In the genomic region with DNA sequence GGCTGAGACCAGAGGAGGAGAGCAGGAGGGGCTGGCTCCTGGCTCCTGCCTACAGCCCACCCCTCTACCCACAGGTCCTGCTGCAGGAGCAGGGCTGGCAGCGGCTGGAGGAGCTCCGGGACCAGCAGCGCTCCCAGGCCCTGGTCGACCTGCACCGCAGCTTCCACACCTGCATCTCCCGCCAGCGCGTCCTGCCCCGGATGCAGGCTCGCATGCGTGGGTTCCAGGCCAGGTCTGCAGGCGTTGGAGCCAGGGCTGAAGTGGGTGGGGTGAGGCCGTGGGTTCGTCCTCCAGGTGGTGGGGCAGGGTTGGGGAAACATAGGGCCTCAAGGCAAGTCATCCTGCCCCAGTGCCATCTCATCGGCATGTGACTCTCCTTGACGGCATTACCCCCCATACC, we compare ENCODE assay signal across 19 cellular contexts. TPM values are rescaled to one million over a fixed set of nuclear protein-coding genes. Genes with fewer than 3 reads are reported as not detected.
DNase-seq lines count a peak whose midpoint lies in the region; ATAC-seq, FAIRE-seq and TF ChIP-seq lines count a peak whose summit lies in the region.
"Had no signal": no experiment of that assay in that cellular context is flagged by ENCODE, and none has a peak within 500 bp of the region (broad histone marks: within the 10 kb centered on the region; RNA-seq: fewer than 3 reads in every experiment).

No MANE protein-coding gene starts in this region.

- H3K9ac ChIP-seq in kidney (ENCODE audit: low read length in 2 of 2) = no peak overlapping the region
- no peak overlapping the region for H3K9ac ChIP-seq in PC-3 (ENCODE audit: low read length)
- H3K9ac ChIP-seq: BLaER1 had no signal

- H3K27ac ChIP-seq in HEK293 (ENCODE audit: extremely low read depth, low read depth, low read length) = no peak overlapping the region
- H3K27ac ChIP-seq in kidney (ENCODE audit: low read depth in 2 of 2, low read length in 2 of 2) = no peak overlapping the region
- no peak overlapping the region for H3K27ac ChIP-seq in psoas muscle
- H3K27ac ChIP-seq in PC-3 (ENCODE audit: low read length) = no peak overlapping the region
- H3K27ac ChIP-seq: BLaER1, C4-2B had no signal

- no peak overlapping the region for H3K4me2 ChIP-seq in PC-3 (ENCODE audit: low read length)
- H3K4me2 ChIP-seq: BLaER1, GM23338 had no signal

- H3K9me3 ChIP-seq in HEK293 (ENCODE audit: control insufficient read depth, insufficient read depth, low read depth, low read length) (no peaks in the 10 kb centered on the region), kidney (ENCODE audit: control insufficient read depth in 1 of 2, low read length in 2 of 2) (no peaks in the 10 kb centered on the region), psoas muscle (no peaks in the 10 kb centered on the region), PC-3 (ENCODE audit: low read length) (no peaks in the 10 kb centered on the region)
- H3K9me3 ChIP-seq: BLaER1, Caco-2, HAP-1 had no signal

- no peaks in the 10 kb centered on the region for H3F3A ChIP-seq in PC-3 (ENCODE audit: low read length, unreplicated experiment)

- H2AFZ ChIP-seq in PC-3 (ENCODE audit: low read length) = no peak overlapping the region
- H2AFZ ChIP-seq: GM23338 had no signal

- POLR2A ChIA-PET in HEK293 (lab: Yijun Ruan, JAX) (no interaction called here), PC-3 (lab: Charles Lee; ENCODE audit: unreplicated experiment) (no interaction called here)

- no peak for TF ChIP-seq CTCF in HEK293 (tag by site-specific recombination; IDR thresholded peaks at IDR 0.05)
- no peak for TF ChIP-seq CTCF in kidney (IDR thresholded peaks at IDR 0.05; ENCODE audit: borderline replicate concordance, extremely low read depth, insufficient read depth)
- TF ChIP-seq CTCF in psoas muscle (IDR thresholded peaks at IDR 0.05) = no peak
- TF ChIP-seq CTCF in PC-3 (conservative IDR thresholded peaks at IDR 0.05; ENCODE audit: low read depth, low read length) = no peak

- H3K79me2 ChIP-seq in PC-3 (ENCODE audit: low read length) = no peaks in the 10 kb centered on the region

- H3K9me2 ChIP-seq in PC-3 (replicated peaks; ENCODE audit: low read length) = no peaks in the 10 kb centered on the region

- FAIRE-seq in kidney (lab: Jason Lieb, UNC) = no peak
- FAIRE-seq: G401.6, GM12878, H54 had no signal

- BruUV-seq in PC-3 (replicated peaks; lab: Mats Ljungman, UMichigan) = no TSS peak

- ATAC-seq in psoas muscle (no peak), GM18520 (IDR thresholded peaks at IDR 0.05; ENCODE audit: unreplicated experiment) (no peak), PC-3 (no peak)
- ATAC-seq: CD8-positive, alpha-beta T cell; GM12878; GM23338 had no signal

- H4K20me1 ChIP-seq in PC-3 (ENCODE audit: low read length) = no peaks in the 10 kb centered on the region

- H3K27me3 ChIP-seq in psoas muscle (ENCODE audit: insufficient read depth in 3 of 3, low read length in 2 of 3) (no peaks in the 10 kb centered on the region), PC-3 (ENCODE audit: low read length) (no peaks in the 10 kb centered on the region)
- H3K27me3 ChIP-seq: BLaER1 had no signal

- intact Hi-C loops in kidney (cut with DNase I) = no loop called here
- intact Hi-C loops in psoas muscle (cut with DNase I) = no loop called here
- intact Hi-C loops in PC-3 (cut with micrococcal nuclease) = no loop called here

- no peaks in the 10 kb centered on the region for H3K36me3 ChIP-seq in HEK293 (ENCODE audit: control insufficient read depth in 2 of 2, insufficient read depth in 1 of 2, low read length in 2 of 2)
- H3K36me3 ChIP-seq in kidney (ENCODE audit: control insufficient read depth in 1 of 2, insufficient read depth in 2 of 2, low read length in 2 of 2) = no peaks in the 10 kb centered on the region
- no peaks in the 10 kb centered on the region for H3K36me3 ChIP-seq in psoas muscle (ENCODE audit: insufficient read depth in 1 of 2, low read depth in 1 of 2)
- H3K36me3 ChIP-seq in PC-3 (ENCODE audit: low read depth, low read length) = no peaks in the 10 kb centered on the region
- H3K36me3 ChIP-seq: HAP-1 had no signal

- H3K4me3 ChIP-seq in HEK293 (ENCODE audit: low read depth, low read length) (no peak overlapping the region), kidney (ENCODE audit: low read length in 2 of 2) (no peak overlapping the region), psoas muscle (no peak overlapping the region), PC-3 (ENCODE audit: low read length) (no peak overlapping the region)
- H3K4me3 ChIP-seq: BLaER1, GM12878, GM23338, HAP-1 had no signal

- H3K4me1 ChIP-seq in HEK293 (ENCODE audit: control insufficient read depth, insufficient read depth, low read length) = no peaks in the 10 kb centered on the region
- no peaks in the 10 kb centered on the region for H3K4me1 ChIP-seq in kidney (ENCODE audit: control insufficient read depth in 1 of 2, insufficient read depth in 1 of 2, low read depth in 1 of 2, low read length in 2 of 2)
- no peaks in the 10 kb centered on the region for H3K4me1 ChIP-seq in psoas muscle
- peaks cover 27% of the 10 kb centered on the region for H3K4me1 ChIP-seq in PC-3 (ENCODE audit: insufficient read depth, low read length)
- H3K4me1 ChIP-seq: BLaER1, HAP-1 had no signal

- 79 to 86% (median 84%) methylated on average over 13 to 16 of the region's 16 CpGs for WGBS in psoas muscle, 3 donors

- peak; percentile 72 for DNase-seq in kidney
- DNase-seq in psoas muscle = peak; percentile 10 to 26
- no peak for DNase-seq in NCI-H2171 treated with DMSO at 0.1 percent for 48 hours (lab: John Stamatoyannopoulos, UW)
- no peak for DNase-seq in PC-3
- DNase-seq: Caco-2; CD4-positive, CD25-positive, alpha-beta regulatory T cell; DMS153; DND-41 had no signal

- CTCF ChIA-PET in HEK293 (lab: Yijun Ruan, JAX) = interaction anchor here (0.6 to 1.5 kb wide), 3 partner anchors 27 to 282 kb away, joined by 3 to 4 read pairs (median 4); no protein-coding TSS in a partner anchor
- CTCF ChIA-PET in PC-3 (lab: Charles Lee) = no interaction called here

TF ChIP-seq in HEK293, 187 proteins besides CTCF, POLR2A, EP300 and RAD21:
- peak; percentile 73 for TF ChIP-seq ZNF600 (tag by site-specific recombination; IDR thresholded peaks at IDR 0.05)
- no peak for TF ChIP-seq ZNF366 (tag by site-specific recombination; conservative IDR thresholded peaks at IDR 0.05)
- no peak for TF ChIP-seq ZNF558 (tag by site-specific recombination; IDR thresholded peaks at IDR 0.05)
- peak; percentile 46 for TF ChIP-seq ZFHX2 (tag by site-specific recombination; conservative IDR thresholded peaks at IDR 0.05)
- peak; percentile 58; the same call in 1 of the 2 replicates for TF ChIP-seq EGR2 (tag by site-specific recombination; IDR thresholded peaks at IDR 0.05; ENCODE audit: low read depth)

RNA-seq across cellular contexts. Expression of a gene that starts 18.2 kb away (rescaled TPM):
- total RNA-seq in kidney = 286 TPM
- 139 TPM for polyA plus RNA-seq in kidney (ENCODE audit: insufficient read depth, low read depth, low replicate concordance)
- total RNA-seq in psoas muscle = 10 to 100 TPM; 11.9 to 28.2 (median 21.4) TPM
- 10 to 100 TPM in 2 of 3 donors, 1 to 10 TPM in 1; 5.2 to 23.7 (median 11.8) TPM for polyA plus RNA-seq in psoas muscle
- total RNA-seq in PC-3 (2014; rRNA removed) = 3.2 and 7.1 TPM in 2 replicates

RNA-seq across cellular contexts. Expression of a gene that starts 27.4 kb away (rescaled TPM):
- 8.0 TPM for total RNA-seq in kidney
- 63.0 TPM for polyA plus RNA-seq in kidney (ENCODE audit: insufficient read depth, low read depth, low replicate concordance)
- under 1 TPM in 3 of 4 donors, not detected in 1; 0.11 to 0.28 (median 0.17) TPM for total RNA-seq in psoas muscle
- under 1 TPM; 0.17 to 0.92 (median 0.21) TPM for polyA plus RNA-seq in psoas muscle
- total RNA-seq in PC-3 (2014; rRNA removed) = 2.3 and 4.3 TPM in 2 replicates
- total RNA-seq: A673, GM12878, GM23338 had no signal

Comparison
In these comparisons a context has a peak if more than half of its experiments do, and no peak if none do; other contexts are left out.
1. DNase-seq: peak in kidney (single experiment) and psoas muscle (2 of 2); none in NCI-H2171 treated with DMSO at 0.1 percent for 48 hours (single experiment) and PC-3 (single experiment).